Comparison of ENCODE assay signal across 7 cellular contexts in genomic region chr16:30407794-30408534, GRCh38.
A peak's percentile ranks its signal among the peaks of the same experiment; 100 is the strongest.
DNase-seq lines count a peak whose midpoint lies in the region; ATAC-seq and TF ChIP-seq lines count a peak whose summit lies in the region.

No MANE protein-coding gene starts in this region.

- no peak for ATAC-seq in HG02870 (IDR thresholded peaks at IDR 0.05; ENCODE audit: unreplicated experiment)
- no peak for ATAC-seq in HG03354 (IDR thresholded peaks at IDR 0.05; ENCODE audit: poor library complexity, severe bottlenecking, unreplicated experiment)

- H3F3A ChIP-seq in MM.1S (ENCODE audit: insufficient read depth, low read length) = no peaks in the 10 kb centered on the region

- H2AFZ ChIP-seq in MM.1S (ENCODE audit: low read length) = peak overlapping the region; percentile 83

- peak overlapping the region; percentile 74 for H3K9ac ChIP-seq in MM.1S (ENCODE audit: low read length)
- H3K9ac ChIP-seq in duodenal mucosa (ENCODE audit: low read depth in 1 of 2, low read length in 2 of 2) = peak overlapping the region; percentile 20 to 63
- peak overlapping the region; percentile 61 for H3K9ac ChIP-seq in mucosa of stomach (ENCODE audit: low read length)

- no peaks in the 10 kb centered on the region for H3K9me3 ChIP-seq in MM.1S (replicated peaks; ENCODE audit: insufficient read depth, low read length)
- no peaks in the 10 kb centered on the region for H3K9me3 ChIP-seq in duodenal mucosa (ENCODE audit: control insufficient read depth in 1 of 2, low read length in 2 of 2)
- no peaks in the 10 kb centered on the region for H3K9me3 ChIP-seq in mucosa of stomach (ENCODE audit: control insufficient read depth, low read length)

- H3K4me1 ChIP-seq in MM.1S (ENCODE audit: low read length) (peaks cover 16% of the 10 kb centered on the region), duodenal mucosa (ENCODE audit: control insufficient read depth in 1 of 2, insufficient read depth in 2 of 2, low read length in 2 of 2) (peaks cover 9 to 17% of the 10 kb centered on the region in 2 donors), mucosa of stomach (ENCODE audit: control insufficient read depth, insufficient read depth, low read length) (peaks cover 13% of the 10 kb centered on the region)

- H3K27me3 ChIP-seq in MM.1S (replicated peaks; ENCODE audit: insufficient read depth, low read length) = no peaks in the 10 kb centered on the region
- no peaks in the 10 kb centered on the region for H3K27me3 ChIP-seq in duodenal mucosa (ENCODE audit: control insufficient read depth in 1 of 2, insufficient read depth in 2 of 2, low read length in 2 of 2)
- no peaks in the 10 kb centered on the region for H3K27me3 ChIP-seq in mucosa of stomach (ENCODE audit: control insufficient read depth, insufficient read depth, low read length)

- TF ChIP-seq CTCF in GM12865 (IDR thresholded peaks at IDR 0.05; ENCODE audit: insufficient read depth, low read depth, low read length, missing control alignments) = no peak
- TF ChIP-seq CTCF in MM.1S (IDR thresholded peaks at IDR 0.05; ENCODE audit: low read length) = no peak

- H3K27ac ChIP-seq in MM.1S (ENCODE audit: low read length) (peak overlapping the region; percentile 55; the same call in 1 of the 2 replicates), duodenal mucosa (ENCODE audit: low read depth, low read length) (peak overlapping the region; percentile 52)

- H3K4me2 ChIP-seq in MM.1S (ENCODE audit: low read depth, low read length) = peak overlapping the region; percentile 87

- H3K9me2 ChIP-seq in MM.1S (replicated peaks; ENCODE audit: insufficient read depth, low read length) = no peaks in the 10 kb centered on the region

- H3K4me3 ChIP-seq in GM12865 (ENCODE audit: low read depth, low read length) = peak overlapping the region; percentile 83
- H3K4me3 ChIP-seq in MM.1S (ENCODE audit: low read length) = peak overlapping the region; percentile 77
- H3K4me3 ChIP-seq in duodenal mucosa (ENCODE audit: low read depth in 1 of 2, low read length in 2 of 2) = peak overlapping the region; percentile 57 to 80
- H3K4me3 ChIP-seq in mucosa of stomach (ENCODE audit: low read length) = no peak overlapping the region

- 0 out of 2 replicates have a peak, but pooled peaks cover 1% of the 10 kb centered on the region for H3K36me3 ChIP-seq in MM.1S (replicated peaks; ENCODE audit: insufficient read depth, low read length)
- peaks cover 0 to 11% of the 10 kb centered on the region in 2 donors for H3K36me3 ChIP-seq in duodenal mucosa (ENCODE audit: control insufficient read depth in 1 of 2, insufficient read depth in 2 of 2, low read length in 2 of 2)
- no peaks in the 10 kb centered on the region for H3K36me3 ChIP-seq in mucosa of stomach (ENCODE audit: control insufficient read depth, insufficient read depth, low read length)

- H3K79me2 ChIP-seq in MM.1S (ENCODE audit: low read length) = peaks cover 25% of the 10 kb centered on the region

- DNase-seq in GM12865 (ENCODE audit: low read depth) = no peak
- DNase-seq in MM.1S = no peak
- DNase-seq in AML-193 (lab: John Stamatoyannopoulos, UW) = no peak

- H4K20me1 ChIP-seq in MM.1S (ENCODE audit: insufficient read depth, low read length) = no peaks in the 10 kb centered on the region
